Comparison of ENCODE assay signal across 14 cellular contexts in genomic region chr14:103657466-103657865, GRCh38. TPM values are rescaled to one million over a fixed set of nuclear protein-coding genes. Genes with fewer than 3 reads are reported as not detected.
DNase-seq lines count a peak whose midpoint lies in the region; ATAC-seq, FAIRE-seq and TF ChIP-seq lines count a peak whose summit lies in the region.
"Had no signal": no experiment of that assay in that cellular context is flagged by ENCODE, and none has a peak within 500 bp of the region (broad histone marks: within the 10 kb centered on the region; RNA-seq: fewer than 3 reads in every experiment).

No MANE protein-coding gene starts in this region.

- no peak for TF ChIP-seq CTCF in foreskin fibroblast (IDR thresholded peaks at IDR 0.05; ENCODE audit: low read depth, low read length)

- ATAC-seq in SK-N-SH treated with all-trans-retinoic acid at 6 μM for 48 hours: no peak
- no peak for ATAC-seq in GM21723 (IDR thresholded peaks at IDR 0.05; ENCODE audit: unreplicated experiment)
- ATAC-seq: activated T-cell treated with anti-CD3 and anti-CD28 coated beads, Interleukin-2, amount 50 U/mL, for 72 hours had no signal

- H3K4me3 ChIP-seq in foreskin fibroblast (ENCODE audit: low read depth in 1 of 2, low read length in 2 of 2): peak overlapping the region in 1 of 2 donors; percentile 20
- H3K4me3 ChIP-seq: right lobe of liver, SK-N-MC had no signal

- FAIRE-seq in GM12891 (lab: Jason Lieb, UNC): no peak

- DNase-seq in EL: peak; percentile 84
- peak; percentile 37 for DNase-seq in amniotic stem cell (lab: John Stamatoyannopoulos, UW)
- DNase-seq in foreskin fibroblast: peak; percentile 82 to 91
- DNase-seq in pulmonary artery endothelial cell (ENCODE audit: low read depth, low spot score): peak; percentile 8
- no peak for DNase-seq in GM12891 (ENCODE audit: insufficient read length, low spot score)
- no peak for DNase-seq in activated CD8-positive, alpha-beta memory T cell treated with anti-CD3 and anti-CD28 coated beads, Interleukin-2, amount 50 U/mL, for 48 hours
- DNase-seq: activated B cell treated with CpG ODN at 0.5 μM for 24 hours; activated T-cell treated with anti-CD3 and anti-CD28 coated beads, Interleukin-2, amount 50 U/mL, for 72 hours; islet precursor cell; NCI-H2107; right lobe of liver had no signal

- no peak for TF ChIP-seq POLR2A in GM12891 (IDR thresholded peaks at IDR 0.05; ENCODE audit: low read depth, low read length)

TF ChIP-seq in GM12891, 5 proteins besides CTCF, POLR2A, EP300 and RAD21:
- TF ChIP-seq POLR2AphosphoS5 (IDR thresholded peaks at IDR 0.05; ENCODE audit: low read depth, low read length) (no peak), SPI1 (IDR thresholded peaks at IDR 0.05; ENCODE audit: low read depth, low read length) (no peak), PAX5 (IDR thresholded peaks at IDR 0.05; ENCODE audit: insufficient read depth, low read length, severe bottlenecking) (no peak), TAF1 (IDR thresholded peaks at IDR 0.05; ENCODE audit: low read depth, low read length) (no peak), POU2F2 (IDR thresholded peaks at IDR 0.05; ENCODE audit: low read depth, low read length) (no peak)

TF ChIP-seq in SK-N-SH treated with all-trans-retinoic acid at 6 μM for 48 hours, 23 proteins besides CTCF, POLR2A, EP300 and RAD21:
- TF ChIP-seq TSHZ2 (CRISPR knock-in tag; IDR thresholded peaks at IDR 0.05) (no peak), OSR1 (CRISPR knock-in tag; IDR thresholded peaks at IDR 0.05) (no peak)
TF ChIP-seq in SK-N-SH treated with all-trans-retinoic acid at 6 μM for 48 hours: peak in this region for 0.

RNA-seq across cellular contexts. Expression of gene KLC1, which starts 28.5 kb away (rescaled TPM):
- 170 and 258 TPM in 2 replicates for total RNA-seq in pulmonary artery endothelial cell
- polyA plus RNA-seq in GM12891 (2012; ENCODE audit: low read depth, missing spikeins): 49.3 TPM

RNA-seq across cellular contexts. Expression of gene XRCC3, which starts 57.8 kb away (rescaled TPM):
- 17.4 and 36.9 TPM in 2 replicates for total RNA-seq in pulmonary artery endothelial cell
- polyA plus RNA-seq in GM12891 (2012; ENCODE audit: low read depth, missing spikeins): 21.0 TPM

RNA-seq across cellular contexts. Expression of gene ZFYVE21, which starts 58.1 kb away (rescaled TPM):
- total RNA-seq in pulmonary artery endothelial cell: 65.8 and 86.9 TPM in 2 replicates
- polyA plus RNA-seq in GM12891 (2012; ENCODE audit: low read depth, missing spikeins): 11.1 TPM

Comparison
In these comparisons a context has a peak if more than half of its experiments do, and no peak if none do; other contexts are left out.
1. DNase-seq: peak in EL (single experiment), amniotic stem cell (single experiment), foreskin fibroblast (2 of 2) and pulmonary artery endothelial cell (single experiment); none in GM12891 (single experiment) and activated CD8-positive, alpha-beta memory T cell treated with anti-CD3 and anti-CD28 coated beads, Interleukin-2, amount 50 U/mL, for 48 hours (single experiment).